ENCODE assay signal across 8 cellular contexts in the genomic region with DNA sequence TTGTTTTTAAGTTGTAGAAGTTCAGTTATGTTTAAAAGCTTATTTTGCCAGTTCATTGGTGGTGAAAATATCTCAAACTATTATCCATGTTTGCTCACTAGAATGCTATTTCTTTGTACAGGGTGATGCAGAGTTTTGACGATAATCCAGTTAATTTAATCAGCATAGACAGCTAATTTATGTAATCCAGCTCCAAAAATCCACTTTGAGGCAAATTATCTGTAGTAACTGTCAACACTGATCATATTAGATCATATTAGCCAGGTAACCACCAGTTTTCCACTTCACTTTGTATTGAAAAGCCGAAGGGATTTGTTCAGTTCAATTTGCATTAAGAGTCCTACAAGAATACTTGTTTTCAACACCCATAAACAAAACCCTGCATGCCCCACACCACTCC.
"Had no signal": no experiment of that assay in that cellular context is flagged by ENCODE, and none has a peak within 500 bp of the region (broad histone marks: within the 10 kb centered on the region; RNA-seq: fewer than 3 reads in every experiment).

No MANE protein-coding gene starts in this region.

- H2AFZ ChIP-seq: GM23248 had no signal

- H3K4me1 ChIP-seq: HAP-1 had no signal

- H3K36me3 ChIP-seq: HAP-1 had no signal

- H3K9me3 ChIP-seq: HAP-1 had no signal

- H3K9me3 Mint-ChIP-seq: HFFc6 had no signal

- ATAC-seq: HCT116, K562 had no signal

- H3K9ac ChIP-seq: GM23248 had no signal

- H3K27ac Mint-ChIP-seq: HFFc6 had no signal

- DNase-seq: GM23248, GOT3, H7, HFFc6, IMR-90 had no signal

- H3K4me3 ChIP-seq: GM23248, HAP-1, K562 had no signal

- H3K4me3 Mint-ChIP-seq: HFFc6 had no signal

- H3K27ac ChIP-seq: GM23248 had no signal
